8 cellular contexts compared by ENCODE assay signal in genomic region chrX:42934020-42934701, GRCh38.
DNase-seq lines count a peak whose midpoint lies in the region; ATAC-seq, FAIRE-seq and TF ChIP-seq lines count a peak whose summit lies in the region.

No MANE protein-coding gene starts in this region.

- no peak for FAIRE-seq in H54 (lab: Jason Lieb, UNC)

- in situ Hi-C loops in GM13976 (cut with MboI; ENCODE audit: low sequenced_read_pairs, unreplicated experiment) = loop anchor here (10.0 kb wide), 1 partner anchor 61 kb away; no protein-coding TSS in a partner anchor
- in situ Hi-C loops in astrocyte of the spinal cord (cut with HindIII; ENCODE audit: low sequenced_read_pairs) = no loop called here

- no peaks in the 10 kb centered on the region for H3K27me3 ChIP-seq in HL-60 (ENCODE audit: insufficient read depth, poor library complexity, severe bottlenecking)

- no peak for TF ChIP-seq POLR2A in H54 (IDR thresholded peaks at IDR 0.05; ENCODE audit: low read depth, low read length)

- H3K4me3 ChIP-seq in HL-60 (replicated peaks; ENCODE audit: insufficient read depth, low read length) (no peak overlapping the region), astrocyte of the spinal cord (ENCODE audit: low read depth, low read length) (no peak overlapping the region)

- ATAC-seq in GM21526 (IDR thresholded peaks at IDR 0.05; ENCODE audit: low FRiP score, unreplicated experiment) = peak; percentile 93

- DNase-seq in GM13976 (ENCODE audit: low spot score) (peak; percentile 7), HL-60 (ENCODE audit: low read depth in 1 of 2, low spot score in 1 of 2) (peak in 1 of 2 experiments; percentile 75), astrocyte of the spinal cord (ENCODE audit: low read depth, low spot score) (peak; percentile 0), NCI-H128 (lab: John Stamatoyannopoulos, UW; ENCODE audit: unreplicated experiment) (no peak), NCI-H2227 treated with DMSO at 0.1 percent for 48 hours (lab: John Stamatoyannopoulos, UW) (no peak), H54 (ENCODE audit: insufficient read length, low spot score) (no peak), NCI-H2029 treated with DMSO at 0.1 percent for 48 hours (lab: John Stamatoyannopoulos, UW) (no peak)

- H3K27ac ChIP-seq in HL-60 (replicated peaks) = peak overlapping the region; percentile 70

- TF ChIP-seq CTCF in GM13976 (IDR thresholded peaks at IDR 0.05; ENCODE audit: borderline replicate concordance, control extremely low read depth, extremely low read depth, insufficient read depth, missing control alignments) (no peak), HL-60 (IDR thresholded peaks at IDR 0.05; ENCODE audit: insufficient read depth, low read length) (no peak), astrocyte of the spinal cord (IDR thresholded peaks at IDR 0.05; ENCODE audit: low read depth, low read length) (no peak)

Comparison
In these comparisons a context has a peak if more than half of its experiments do, and no peak if none do; other contexts are left out.
1. DNase-seq: peak in GM13976 (single experiment) and astrocyte of the spinal cord (single experiment); none in NCI-H128 (single experiment), NCI-H2227 treated with DMSO at 0.1 percent for 48 hours (single experiment), H54 (single experiment) and NCI-H2029 treated with DMSO at 0.1 percent for 48 hours (single experiment).